ENCODE assay signal across 8 cellular contexts in the genomic region with DNA sequence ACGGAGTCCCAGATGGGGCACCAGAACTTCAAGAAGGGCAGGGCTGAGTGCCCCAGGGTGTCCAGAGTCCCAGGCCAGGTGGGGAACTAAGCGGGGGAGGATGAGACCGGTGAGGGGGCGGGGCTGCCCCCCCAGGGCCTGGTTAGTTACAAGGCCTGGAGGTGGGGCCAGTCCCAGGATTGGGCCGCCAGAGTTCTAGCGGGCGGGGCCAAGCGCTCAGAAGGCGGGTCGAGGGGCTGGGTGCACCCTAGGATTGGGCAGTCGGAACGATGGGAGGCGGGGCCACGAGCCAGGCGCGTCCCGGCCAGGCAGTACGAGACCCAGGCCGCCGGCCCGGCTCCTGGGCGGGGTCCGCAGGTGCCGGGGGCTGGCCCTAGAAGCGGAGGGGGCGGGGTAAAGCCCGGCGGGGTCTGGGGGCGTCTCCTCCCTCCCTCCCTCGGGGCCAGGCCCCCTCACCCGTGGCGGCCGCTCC. TPM values are rescaled to one million over a fixed set of nuclear protein-coding genes. Genes with fewer than 3 reads are reported as not detected.
DNase-seq lines count a peak whose midpoint lies in the region; ATAC-seq and TF ChIP-seq lines count a peak whose summit lies in the region.

No MANE protein-coding gene starts in this region.

- peak overlapping the region; percentile 64 to 78 for H3K4me3 ChIP-seq in SK-N-SH (ENCODE audit: low read depth in 2 of 2, low read length in 1 of 2)
- H3K4me3 ChIP-seq in osteoblast (ENCODE audit: insufficient read depth, low read length), result peak overlapping the region; percentile 88
- H3K4me3 ChIP-seq in thoracic aorta, result peak overlapping the region; percentile 96

- H4K20me1 ChIP-seq in SK-N-SH (ENCODE audit: insufficient read depth), result no peaks in the 10 kb centered on the region
- H4K20me1 ChIP-seq in osteoblast (ENCODE audit: insufficient read depth, low read length), result peaks cover 2% of the 10 kb centered on the region

- no peaks in the 10 kb centered on the region for H3K9me3 Mint-ChIP-seq in activated naive CD4-positive, alpha-beta T cell treated with anti-CD3 and anti-CD28 coated beads, Interleukin-2, amount 50 U/mL, for 72 hours
- H3K9me3 Mint-ChIP-seq in glutamatergic neuron (ENCODE audit: unreplicated experiment), result peaks cover 10% of the 10 kb centered on the region

- TF ChIP-seq CTCF in SK-N-SH (IDR thresholded peaks at IDR 0.05), result no peak
- no peak for TF ChIP-seq CTCF in glutamatergic neuron (IDR thresholded peaks at IDR 0.05; ENCODE audit: partially characterized antibody, unreplicated experiment)
- no peak for TF ChIP-seq CTCF in osteoblast (IDR thresholded peaks at IDR 0.05; ENCODE audit: extremely low read depth, low read depth, low read length)
- TF ChIP-seq CTCF in thoracic aorta (IDR thresholded peaks at IDR 0.05), result no peak

- peaks cover 7% of the 10 kb centered on the region for H3F3A ChIP-seq in SK-N-SH (replicated peaks; ENCODE audit: insufficient read depth)

- H3K4me1 Mint-ChIP-seq in glutamatergic neuron (ENCODE audit: low read depth, unreplicated experiment), result peaks cover 5% of the 10 kb centered on the region

- H3K9me2 ChIP-seq in SK-N-SH, result no peaks in the 10 kb centered on the region

- H3K79me2 ChIP-seq in SK-N-SH (ENCODE audit: insufficient read depth), result peaks cover 22% of the 10 kb centered on the region; the same call in 1 of the 2 replicates
- H3K79me2 ChIP-seq in osteoblast (ENCODE audit: insufficient read depth, low read length), result no peaks in the 10 kb centered on the region

- H2AFZ ChIP-seq in SK-N-SH (ENCODE audit: low read depth) (peak overlapping the region; percentile 86), osteoblast (ENCODE audit: low read length) (peak overlapping the region; percentile 74)

- POLR2A ChIA-PET in SK-N-SH (lab: Yijun Ruan, JAX), result interaction anchor here (0.6 to 1.2 kb wide), 4 partner anchors 14 to 54 kb away, joined by 3 read pairs; a partner anchor contains a TSS

- peak overlapping the region; percentile 79 to 92 for H3K27ac Mint-ChIP-seq in activated naive CD4-positive, alpha-beta T cell treated with anti-CD3 and anti-CD28 coated beads, Interleukin-2, amount 50 U/mL, for 72 hours
- peak overlapping the region; percentile 52 for H3K27ac Mint-ChIP-seq in glutamatergic neuron (ENCODE audit: unreplicated experiment)

- DNase-seq in GM04504 (ENCODE audit: low read depth), result peak; percentile 86
- DNase-seq in NCI-H1048 (lab: John Stamatoyannopoulos, UW), result peak; percentile 90
- peak; percentile 98 for DNase-seq in SK-N-SH
- DNase-seq in activated naive CD4-positive, alpha-beta T cell treated with anti-CD3 and anti-CD28 coated beads, Interleukin-2, amount 50 U/mL, for 72 hours (ENCODE audit: low spot score in 2 of 2), result peak; percentile 97 to 99
- peak; percentile 96 for DNase-seq in glutamatergic neuron
- peak; percentile 100 for DNase-seq in osteoblast (ENCODE audit: insufficient read length, low spot score, missing footprints)
- DNase-seq in thoracic aorta (ENCODE audit: low spot score), result peak; percentile 85

- H3K9me3 ChIP-seq in SK-N-SH, result no peaks in the 10 kb centered on the region
- H3K9me3 ChIP-seq in osteoblast (ENCODE audit: low read depth, low read length), result no peaks in the 10 kb centered on the region
- no peaks in the 10 kb centered on the region for H3K9me3 ChIP-seq in thoracic aorta

- H3K27me3 Mint-ChIP-seq in glutamatergic neuron (ENCODE audit: unreplicated experiment), result peaks cover 11% of the 10 kb centered on the region

- H3K4me2 ChIP-seq in SK-N-SH (peak overlapping the region; percentile 88), osteoblast (ENCODE audit: insufficient read depth, low read length) (peak overlapping the region; percentile 94)

- no peak for TF ChIP-seq EP300 in SK-N-SH (IDR thresholded peaks at IDR 0.05; ENCODE audit: borderline replicate concordance in 1 of 2, low read depth in 1 of 2, low read length in 1 of 2)

- H3K36me3 ChIP-seq in SK-N-SH (replicated peaks in 1 of 2; ENCODE audit: control insufficient read depth in 1 of 2, insufficient read depth in 2 of 2, low read length in 1 of 2), result no peaks in the 10 kb centered on the region
- H3K36me3 ChIP-seq in osteoblast (ENCODE audit: insufficient read depth, low read length), result no peaks in the 10 kb centered on the region
- H3K36me3 ChIP-seq in thoracic aorta, result no peaks in the 10 kb centered on the region

- 2% methylated on average over 3 of the region's 33 CpGs for WGBS in SK-N-SH (ENCODE audit: low lambda C conversion rate)

- peak overlapping the region; percentile 88 for H3K4me3 Mint-ChIP-seq in glutamatergic neuron (ENCODE audit: unreplicated experiment)

- peaks cover 5 to 7% of the 10 kb centered on the region in 2 donors for H3K36me3 Mint-ChIP-seq in activated naive CD4-positive, alpha-beta T cell treated with anti-CD3 and anti-CD28 coated beads, Interleukin-2, amount 50 U/mL, for 72 hours
- no peaks in the 10 kb centered on the region for H3K36me3 Mint-ChIP-seq in glutamatergic neuron (ENCODE audit: unreplicated experiment)

- H3K27ac ChIP-seq in SK-N-SH (ENCODE audit: low read depth in 2 of 2, low read length in 1 of 2) (peak overlapping the region; percentile 84 to 89), osteoblast (ENCODE audit: low read depth, low read length) (peak overlapping the region; percentile 74), thoracic aorta (peak overlapping the region; percentile 90 to 98)

- TF ChIP-seq RAD21 in SK-N-SH (IDR thresholded peaks at IDR 0.05; ENCODE audit: low read length), result no peak

- H3K27me3 ChIP-seq in SK-N-SH (ENCODE audit: insufficient read depth), result no peaks in the 10 kb centered on the region
- H3K27me3 ChIP-seq in osteoblast (ENCODE audit: insufficient read depth, low read length), result no peaks in the 10 kb centered on the region
- no peaks in the 10 kb centered on the region for H3K27me3 ChIP-seq in thoracic aorta (replicated peaks; ENCODE audit: insufficient read depth)

- ATAC-seq in HG02610 (IDR thresholded peaks at IDR 0.05; ENCODE audit: unreplicated experiment) (peak; percentile 84), thoracic aorta (ENCODE audit: insufficient number of reproducible peaks, low FRiP score, low read depth) (peak; percentile 82)
- ATAC-seq in activated naive CD4-positive, alpha-beta T cell treated with anti-CD3 and anti-CD28 coated beads, Interleukin-2, amount 50 U/mL, for 72 hours, result peak; percentile 92 to 94

- H3K4me1 ChIP-seq in SK-N-SH (ENCODE audit: control insufficient read depth in 1 of 2, insufficient read depth in 2 of 2, low read depth in 1 of 2, low read length in 1 of 2), result peaks cover 9 to 12% of the 10 kb centered on the region in 2 experiments; a peak in 2 of 4 replicates
- peaks cover 6% of the 10 kb centered on the region for H3K4me1 ChIP-seq in osteoblast (ENCODE audit: insufficient read depth, low read length)
- H3K4me1 ChIP-seq in thoracic aorta (ENCODE audit: control insufficient read depth in 1 of 2, low read depth in 2 of 2), result peaks cover 0 to 14% of the 10 kb centered on the region in 2 donors

- H3K9ac ChIP-seq in SK-N-SH, result peak overlapping the region; percentile 96

- CTCF ChIA-PET in SK-N-SH (lab: Yijun Ruan, JAX), result interaction anchor here (1.2 to 2.1 kb wide), 2 partner anchors 9 to 23 kb away, joined by 4 to 8 read pairs; no protein-coding TSS in a partner anchor

TF ChIP-seq in SK-N-SH, 30 proteins besides CTCF, POLR2A, EP300 and RAD21:
- TF ChIP-seq ELF1 (IDR thresholded peaks at IDR 0.05), result no peak
- no peak for TF ChIP-seq YY1 (IDR thresholded peaks at IDR 0.05; ENCODE audit: low read depth)
- TF ChIP-seq RFX5 (IDR thresholded peaks at IDR 0.05; ENCODE audit: low read length), result no peak
TF ChIP-seq in SK-N-SH: peak in this region for 0.

RNA-seq across cellular contexts. Expression of a gene that starts 0.6 kb away (rescaled TPM):
- polyA plus RNA-seq in SK-N-SH (2012; rRNA removed), result 14.5 and 14.7 TPM in 2 replicates
- 7.2 and 10.5 TPM in 2 replicates for polyA plus RNA-seq in SK-N-SH (2012; cell fraction: cytosol; rRNA removed)
- polyA plus RNA-seq in SK-N-SH (2012; cell fraction: nucleus; rRNA removed), result 41.9 and 44.2 TPM in 2 replicates
- 10 to 100 TPM; 10.3 to 20.3 TPM for total RNA-seq in activated naive CD4-positive, alpha-beta T cell treated with anti-CD3 and anti-CD28 coated beads, Interleukin-2, amount 50 U/mL, for 72 hours
- total RNA-seq in glutamatergic neuron (ENCODE audit: unreplicated experiment) (19.2 TPM), osteoblast (2.9 and 3.5 TPM in 2 replicates), thoracic aorta (10 to 100 TPM in 1 of 2 donors, 1 to 10 TPM in 1; 5.4 to 25.0 TPM)

RNA-seq across cellular contexts. Expression of a gene that starts 23.9 kb away (rescaled TPM):
- polyA plus RNA-seq in SK-N-SH (2012; rRNA removed), result 35.6 and 43.8 TPM in 2 replicates
- polyA plus RNA-seq in SK-N-SH (2012; cell fraction: cytosol; rRNA removed), result 20.7 and 27.9 TPM in 2 replicates
- polyA plus RNA-seq in SK-N-SH (2012; cell fraction: nucleus; rRNA removed), result 72.2 and 94.5 TPM in 2 replicates
- 10 to 100 TPM; 43.0 to 73.3 TPM for total RNA-seq in activated naive CD4-positive, alpha-beta T cell treated with anti-CD3 and anti-CD28 coated beads, Interleukin-2, amount 50 U/mL, for 72 hours
- total RNA-seq in glutamatergic neuron (ENCODE audit: unreplicated experiment) (43.2 TPM), osteoblast (36.9 and 37.1 TPM in 2 replicates), thoracic aorta (10 to 100 TPM; 40.4 to 44.1 TPM)

RNA-seq across cellular contexts. Expression of a gene that starts 24.2 kb away (rescaled TPM):
- 0.48 and 0.68 TPM in 2 replicates for polyA plus RNA-seq in SK-N-SH (2012; rRNA removed)
- 0.67 and 1.5 TPM in 2 replicates for polyA plus RNA-seq in SK-N-SH (2012; cell fraction: cytosol; rRNA removed)
- 1.0 and 1.6 TPM in 2 replicates for polyA plus RNA-seq in SK-N-SH (2012; cell fraction: nucleus; rRNA removed)
- total RNA-seq in activated naive CD4-positive, alpha-beta T cell treated with anti-CD3 and anti-CD28 coated beads, Interleukin-2, amount 50 U/mL, for 72 hours, result not detected
- 633 TPM for total RNA-seq in glutamatergic neuron (ENCODE audit: unreplicated experiment)
- 0.72 TPM in 1 of 2 replicates, not detected in the other for total RNA-seq in osteoblast
- total RNA-seq in thoracic aorta, result not detected

RNA-seq across cellular contexts. Expression of a gene that starts 33.6 kb away (rescaled TPM):
- 4.6 and 6.6 TPM in 2 replicates for polyA plus RNA-seq in SK-N-SH (2012; rRNA removed)
- polyA plus RNA-seq in SK-N-SH (2012; cell fraction: cytosol; rRNA removed), result 5.3 and 5.7 TPM in 2 replicates
- 5.1 and 5.9 TPM in 2 replicates for polyA plus RNA-seq in SK-N-SH (2012; cell fraction: nucleus; rRNA removed)
- total RNA-seq in activated naive CD4-positive, alpha-beta T cell treated with anti-CD3 and anti-CD28 coated beads, Interleukin-2, amount 50 U/mL, for 72 hours, result not detected
- total RNA-seq in glutamatergic neuron (ENCODE audit: unreplicated experiment) (2.3 TPM), osteoblast (7.1 and 9.8 TPM in 2 replicates), thoracic aorta (1,000 to 10,000 TPM in 1 of 2 donors, 100 to 1,000 TPM in 1; 703 to 1,224 TPM)

RNA-seq across cellular contexts. Expression of a gene that starts 54.0 kb away (rescaled TPM):
- polyA plus RNA-seq in SK-N-SH (2012; rRNA removed), result 139 and 157 TPM in 2 replicates
- 66.9 and 93.0 TPM in 2 replicates for polyA plus RNA-seq in SK-N-SH (2012; cell fraction: cytosol; rRNA removed)
- polyA plus RNA-seq in SK-N-SH (2012; cell fraction: nucleus; rRNA removed), result 43.6 and 56.5 TPM in 2 replicates
- 10 to 100 TPM; 43.1 to 64.1 TPM for total RNA-seq in activated naive CD4-positive, alpha-beta T cell treated with anti-CD3 and anti-CD28 coated beads, Interleukin-2, amount 50 U/mL, for 72 hours
- total RNA-seq in glutamatergic neuron (ENCODE audit: unreplicated experiment) (50.7 TPM), osteoblast (31.2 and 42.0 TPM in 2 replicates), thoracic aorta (10 to 100 TPM; 24.3 to 36.6 TPM)

Comparison
In these comparisons a context has a peak if more than half of its experiments do, and no peak if none do; other contexts are left out.
1. Peak in every context shown above with its lines: DNase-seq, ATAC-seq, H3K4me3 ChIP-seq and H3K27ac ChIP-seq.
2. RNA of a gene that starts 24.2 kb away (total RNA-seq): 633 TPM in glutamatergic neuron (single experiment); 0.72 TPM in osteoblast, not detected in activated naive CD4-positive, alpha-beta T cell treated with anti-CD3 and anti-CD28 coated beads, Interleukin-2, amount 50 U/mL, for 72 hours and not detected in thoracic aorta; every median in the first group is over 100 times any median in the second.